ENCODE assay signal across 18 cellular contexts in the genomic region with DNA sequence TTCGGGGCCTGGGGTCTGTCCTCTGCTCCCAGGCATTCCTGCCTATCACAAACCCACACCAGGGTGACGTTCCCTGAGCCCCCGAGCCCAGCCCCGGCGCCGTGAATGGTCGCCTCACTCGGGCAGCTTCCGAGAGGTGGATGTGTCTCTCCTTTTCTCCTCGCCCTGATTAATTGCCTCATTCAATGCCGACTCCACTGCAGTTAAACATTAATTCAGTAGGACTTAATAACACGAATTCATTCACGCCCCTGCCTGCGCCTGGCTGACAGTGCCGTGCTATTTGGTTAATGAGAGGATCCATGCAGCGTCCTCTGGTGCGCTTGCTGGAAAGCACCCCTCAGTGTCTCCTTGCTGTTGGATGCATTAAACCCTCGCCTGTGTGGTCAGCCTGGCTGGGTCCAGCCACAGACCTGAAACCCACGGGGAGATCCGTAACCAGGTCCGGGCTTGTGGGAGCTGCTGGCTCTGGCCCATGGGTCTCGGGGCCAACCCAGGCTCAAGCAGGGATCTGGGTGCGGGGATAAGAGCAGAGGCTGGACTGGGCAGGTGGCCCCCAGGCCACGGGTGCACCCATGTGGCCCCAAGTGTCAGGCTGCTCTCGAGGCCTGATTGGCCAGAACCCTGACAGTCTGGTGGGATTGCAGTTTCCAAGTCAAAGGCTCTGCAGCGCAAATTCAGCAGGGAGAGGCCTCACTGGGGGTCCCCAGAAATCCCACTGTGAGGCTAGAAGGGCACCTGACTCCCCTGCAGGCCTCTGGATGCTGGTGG. TPM values are rescaled to one million over a fixed set of nuclear protein-coding genes. Genes with fewer than 3 reads are reported as not detected.
DNase-seq lines count a peak whose midpoint lies in the region; ATAC-seq and TF ChIP-seq lines count a peak whose summit lies in the region.
"Had no signal": no experiment of that assay in that cellular context is flagged by ENCODE, and none has a peak within 500 bp of the region (broad histone marks: within the 10 kb centered on the region; RNA-seq: fewer than 3 reads in every experiment).

No MANE protein-coding gene starts in this region.

- H3K4me1 Mint-ChIP-seq in brain = peaks cover 41% of the 10 kb centered on the region
- H3K4me1 Mint-ChIP-seq in neural progenitor cell = peaks cover 24% of the 10 kb centered on the region
- H3K4me1 Mint-ChIP-seq in activated CD8-positive, alpha-beta T cell treated with anti-CD3 and anti-CD28 coated beads, Interleukin-2, amount 10 ng/mL, durations not matched to agents 7 days and 5 days (ENCODE audit: low read depth) = peaks cover 14% of the 10 kb centered on the region

- intact Hi-C loops in breast epithelium (cut with DNase I; ENCODE audit: low total_unique reads) = no loop called here

- H3K27me3 ChIP-seq in neural progenitor cell = peaks cover 98% of the 10 kb centered on the region
- no peaks in the 10 kb centered on the region for H3K27me3 ChIP-seq in breast epithelium

- peaks cover 18% of the 10 kb centered on the region for H4K20me1 ChIP-seq in neural progenitor cell (ENCODE audit: low read depth)

- no peak for TF ChIP-seq POLR2A in breast epithelium (IDR thresholded peaks at IDR 0.05)

- H3K4me3 ChIP-seq in neural progenitor cell (no peak overlapping the region), breast epithelium (no peak overlapping the region)
- H3K4me3 ChIP-seq: GM23248 had no signal

- H3K36me3 Mint-ChIP-seq in brain (no peaks in the 10 kb centered on the region), neural progenitor cell (peaks cover 4% of the 10 kb centered on the region)
- no peaks in the 10 kb centered on the region for H3K36me3 Mint-ChIP-seq in activated CD8-positive, alpha-beta T cell treated with anti-CD3 and anti-CD28 coated beads, Interleukin-2, amount 10 ng/mL, durations not matched to agents 7 days and 5 days (ENCODE audit: low read depth)

- peaks cover 10% of the 10 kb centered on the region for H3F3A ChIP-seq in neural progenitor cell (ENCODE audit: low read depth)

- H3K9me3 Mint-ChIP-seq in brain (no peaks in the 10 kb centered on the region), neural progenitor cell (no peaks in the 10 kb centered on the region)
- H3K9me3 Mint-ChIP-seq in activated CD8-positive, alpha-beta T cell treated with anti-CD3 and anti-CD28 coated beads, Interleukin-2, amount 10 ng/mL, durations not matched to agents 7 days and 5 days (ENCODE audit: insufficient read depth) = no peaks in the 10 kb centered on the region
- H3K9me3 Mint-ChIP-seq: H9 had no signal

- no peak for TF ChIP-seq EP300 in Ishikawa (IDR thresholded peaks at IDR 0.05; ENCODE audit: borderline replicate concordance)

- no peak for TF ChIP-seq RAD21 in Ishikawa (IDR thresholded peaks at IDR 0.05; ENCODE audit: low read depth)

- POLR2A ChIA-PET in activated CD8-positive, alpha-beta T cell treated with anti-CD3 and anti-CD28 coated beads, Interleukin-2, amount 10 ng/mL, durations not matched to agents 7 days and 5 days (lab: Charles Lee) = no interaction called here

- no peak overlapping the region for H3K9ac ChIP-seq in neural progenitor cell
- H3K9ac ChIP-seq: GM23248, SK-N-SH had no signal

- CTCF ChIA-PET in activated CD8-positive, alpha-beta T cell treated with anti-CD3 and anti-CD28 coated beads, Interleukin-2, amount 10 ng/mL, durations not matched to agents 7 days and 5 days (lab: Charles Lee) = no interaction called here

- H3K79me2 ChIP-seq in neural progenitor cell (ENCODE audit: low read depth) = no peaks in the 10 kb centered on the region

- H3K27ac Mint-ChIP-seq in brain (peak overlapping the region in 4 of 5 experiments; percentile 66 to 96 (median 84)), neural progenitor cell (no peak overlapping the region)
- H3K27ac Mint-ChIP-seq in activated CD8-positive, alpha-beta T cell treated with anti-CD3 and anti-CD28 coated beads, Interleukin-2, amount 10 ng/mL, durations not matched to agents 7 days and 5 days = no peak overlapping the region
- H3K27ac Mint-ChIP-seq: H9 had no signal

- ATAC-seq in HG03457 (IDR thresholded peaks at IDR 0.05; ENCODE audit: unreplicated experiment) (no peak), GM21447 (IDR thresholded peaks at IDR 0.05; ENCODE audit: unreplicated experiment) (no peak)
- no peak for ATAC-seq in activated CD8-positive, alpha-beta T cell treated with anti-CD3 and anti-CD28 coated beads, Interleukin-2, amount 10 ng/mL, durations not matched to agents 7 days and 5 days
- ATAC-seq: PC-3 had no signal

- TF ChIP-seq CTCF in brain (conservative IDR thresholded peaks at IDR 0.05) (no peak), neural progenitor cell (IDR thresholded peaks at IDR 0.05) (no peak), breast epithelium (IDR thresholded peaks at IDR 0.05) (no peak)

- DNase-seq in neural progenitor cell (ENCODE audit: low spot score) (no peak), breast epithelium (ENCODE audit: low spot score in 2 of 2) (no peak)
- no peak for DNase-seq in activated CD8-positive, alpha-beta T cell treated with anti-CD3 and anti-CD28 coated beads, Interleukin-2, amount 10 ng/mL, durations not matched to agents 7 days and 5 days
- DNase-seq: CD4-positive, alpha-beta memory T cell; GM23248; H9; NCI-H1694; NCI-H2081; NCI-H2171; NCI-H446; NCI-H526; PC-3; SIG-M5; SK-N-SH had no signal

- no peak overlapping the region for H2AFZ ChIP-seq in neural progenitor cell (replicated peaks)
- H2AFZ ChIP-seq: GM23248 had no signal

- H3K27me3 Mint-ChIP-seq in brain (no peaks in the 10 kb centered on the region), neural progenitor cell (ENCODE audit: insufficient read depth, low read depth) (peaks cover 9% of the 10 kb centered on the region)
- no peaks in the 10 kb centered on the region for H3K27me3 Mint-ChIP-seq in activated CD8-positive, alpha-beta T cell treated with anti-CD3 and anti-CD28 coated beads, Interleukin-2, amount 10 ng/mL, durations not matched to agents 7 days and 5 days (ENCODE audit: low read depth)
- H3K27me3 Mint-ChIP-seq: CD4-positive, alpha-beta memory T cell had no signal

- H3K36me3 ChIP-seq in neural progenitor cell = no peaks in the 10 kb centered on the region
- no peaks in the 10 kb centered on the region for H3K36me3 ChIP-seq in breast epithelium

- no peak overlapping the region for H3K4me2 ChIP-seq in neural progenitor cell
- H3K4me2 ChIP-seq: SK-N-SH had no signal

- no peak overlapping the region for H3K27ac ChIP-seq in neural progenitor cell
- H3K27ac ChIP-seq in breast epithelium = no peak overlapping the region
- H3K27ac ChIP-seq: GM23248 had no signal

- H3K9me3 ChIP-seq in neural progenitor cell (ENCODE audit: low read depth) (no peaks in the 10 kb centered on the region), breast epithelium (no peaks in the 10 kb centered on the region)
- H3K9me3 ChIP-seq: SK-N-SH had no signal

- H3K4me1 ChIP-seq in neural progenitor cell = peaks cover 15% of the 10 kb centered on the region
- H3K4me1 ChIP-seq in breast epithelium = no peaks in the 10 kb centered on the region

- H3K4me3 Mint-ChIP-seq in brain = peak overlapping the region in 4 of 5 experiments; percentile 5 to 50 (median 40)
- H3K4me3 Mint-ChIP-seq in neural progenitor cell = peak overlapping the region; percentile 43
- no peak overlapping the region for H3K4me3 Mint-ChIP-seq in activated CD8-positive, alpha-beta T cell treated with anti-CD3 and anti-CD28 coated beads, Interleukin-2, amount 10 ng/mL, durations not matched to agents 7 days and 5 days

TF ChIP-seq in Ishikawa, 13 proteins besides CTCF, POLR2A, EP300 and RAD21:
- TF ChIP-seq USF1 (IDR thresholded peaks at IDR 0.05) (no peak), MAX (IDR thresholded peaks at IDR 0.05) (0 out of 2 replicates have a peak, but pooled peaks have one; percentile 17)

RNA-seq across cellular contexts. Expression of gene FBRSL1, which starts 55.4 kb away (rescaled TPM):
- polyA plus RNA-seq in brain (ENCODE audit: insufficient read depth, low read depth, low replicate concordance) = 59.3 TPM
- 7.4 and 30.6 TPM in 2 replicates for total RNA-seq in neural progenitor cell (ENCODE audit: low replicate concordance)
- total RNA-seq in activated CD8-positive, alpha-beta T cell treated with anti-CD3 and anti-CD28 coated beads, Interleukin-2, amount 10 ng/mL, durations not matched to agents 7 days and 5 days = 10 to 100 TPM; 51.2 to 58.5 TPM
- 1 to 10 TPM; 3.5 to 9.8 (median 7.2) TPM for total RNA-seq in breast epithelium

Comparison
In these comparisons a context has a peak if more than half of its experiments do, and no peak if none do; other contexts are left out.
1. H3K27ac Mint-ChIP-seq: peak in brain (4 of 5); none in neural progenitor cell (single experiment) and activated CD8-positive, alpha-beta T cell treated with anti-CD3 and anti-CD28 coated beads, Interleukin-2, amount 10 ng/mL, durations not matched to agents 7 days and 5 days (single experiment).